In genomic region chr7:149028346-149029109, GRCh38 we compare ENCODE assay signal across 1 cellular context.
TF ChIP-seq lines count a peak whose summit lies in the region.

TSS of gene PDIA4 (minus strand) at chr7:149028505. CDS start at chr7:149028408, 97 bp downstream.

TF ChIP-seq in K562, 482 proteins besides CTCF, POLR2A, EP300 and RAD21 (continued from another document and continues in another):
- TF ChIP-seq ATF1 (CRISPR knock-in tag; IDR thresholded peaks at IDR 0.05) (peak; percentile 74), ATF1 (tag; IDR thresholded peaks at IDR 0.05) (peak; percentile 96), ZNF584 (CRISPR knock-in tag; IDR thresholded peaks at IDR 0.05; ENCODE audit: low read depth) (no peak), FUS (optimal IDR thresholded peaks at IDR 0.05; ENCODE audit: low read depth, low read length) (peak; percentile 89), ZKSCAN1 (IDR thresholded peaks at IDR 0.05; ENCODE audit: low read depth, low read length) (peak; percentile 64), RHOXF2B (CRISPR knock-in tag; conservative IDR thresholded peaks at IDR 0.05) (no peak), PKNOX1 (IDR thresholded peaks at IDR 0.05) (peak; percentile 97), BRD9 (IDR thresholded peaks at IDR 0.05; ENCODE audit: low read depth, partially characterized antibody) (no peak), HDAC6 (IDR thresholded peaks at IDR 0.05; ENCODE audit: low read depth, low read length) (peak; percentile 86; the same call in 1 of the 2 replicates), FOXK2 (conservative IDR thresholded peaks at IDR 0.05 in 1 of 2, IDR thresholded peaks at IDR 0.05 in 1 of 2; ENCODE audit: low read depth in 2 of 2) (peak in 1 of 2 experiments; percentile 57; a peak in 3 of 4 replicates), JUND (IDR thresholded peaks at IDR 0.05; ENCODE audit: borderline replicate concordance, low read depth, low read length) (peak; percentile 58; the same call in 1 of the 2 replicates), JUND (tag; IDR thresholded peaks at IDR 0.05; ENCODE audit: borderline replicate concordance, low read depth, low read length) (peak; percentile 16; the same call in 1 of the 3 replicates), E2F4 (CRISPR knock-in tag; IDR thresholded peaks at IDR 0.05; ENCODE audit: low read depth) (peak; percentile 94), ZNF586 (CRISPR knock-in tag; conservative IDR thresholded peaks at IDR 0.05) (no peak), ZNF12 (CRISPR knock-in tag; IDR thresholded peaks at IDR 0.05) (no peak; the same call in 1 of the 2 replicates), ZBED1 (IDR thresholded peaks at IDR 0.05) (peak; percentile 86; the same call in 1 of the 2 replicates), CREB3 (tag; conservative IDR thresholded peaks at IDR 0.05; ENCODE audit: low read depth) (no peak), ZNF197 (CRISPR knock-in tag; IDR thresholded peaks at IDR 0.05; ENCODE audit: low read depth) (no peak), BCOR (IDR thresholded peaks at IDR 0.05) (peak; percentile 32; the same call in 1 of the 2 replicates), FOXJ3 (CRISPR knock-in tag; IDR thresholded peaks at IDR 0.05) (no peak), HMG20A (CRISPR knock-in tag; conservative IDR thresholded peaks at IDR 0.05) (no peak; the same call in 1 of the 2 replicates), ZNF583 (CRISPR knock-in tag; IDR thresholded peaks at IDR 0.05) (0 out of 2 replicates have a peak, but pooled peaks have one; percentile 14), PTBP1 (IDR thresholded peaks at IDR 0.05; ENCODE audit: low read depth, low read length) (no peak), ZNF77 (CRISPR knock-in tag; IDR thresholded peaks at IDR 0.05) (no peak), MLLT1 (IDR thresholded peaks at IDR 0.05) (no peak), TBP (optimal IDR thresholded peaks at IDR 0.05; ENCODE audit: low read depth, low read length) (peak; percentile 82), MEF2D (tag; conservative IDR thresholded peaks at IDR 0.05; ENCODE audit: low read depth) (no peak), ZNF224 (CRISPR knock-in tag; IDR thresholded peaks at IDR 0.05) (peak; percentile 58; the same call in 1 of the 2 replicates), HMGN3 (IDR thresholded peaks at IDR 0.05; ENCODE audit: borderline replicate concordance, extremely low read depth, insufficient read length, low read depth, low read length) (peak; percentile 92), NCOA1 (IDR thresholded peaks at IDR 0.05; ENCODE audit: low read depth) (peak; percentile 41; the same call in 1 of the 2 replicates), TGIF2 (CRISPR knock-in tag; IDR thresholded peaks at IDR 0.05) (no peak; the same call in none of the 2 replicates), TEAD4 (IDR thresholded peaks at IDR 0.05; ENCODE audit: low read length) (0 out of 2 replicates have a peak, but pooled peaks have one; percentile 9), TEAD4 (CRISPR knock-in tag; IDR thresholded peaks at IDR 0.05; ENCODE audit: borderline replicate concordance) (no peak), ZNF134 (CRISPR knock-in tag; conservative IDR thresholded peaks at IDR 0.05) (no peak), ZBTB11 (CRISPR knock-in tag; IDR thresholded peaks at IDR 0.05) (peak in 1 of 3 experiments; percentile 82; a peak in 1 of 6 replicates), FOXO4 (CRISPR knock-in tag; IDR thresholded peaks at IDR 0.05) (no peak), RBM39 (optimal IDR thresholded peaks at IDR 0.05; ENCODE audit: low read depth, low read length) (no peak), HNRNPLL (IDR thresholded peaks at IDR 0.05; ENCODE audit: low read depth, low read length, poor library complexity, severe bottlenecking) (peak; percentile 92), NFYB (IDR thresholded peaks at IDR 0.05; ENCODE audit: extremely low read depth, insufficient read length) (peak; percentile 68), CCAR2 (IDR thresholded peaks at IDR 0.05; ENCODE audit: low read depth, low read length) (no peak), USF1 (CRISPR knock-in tag; IDR thresholded peaks at IDR 0.05) (peak; percentile 91), JUNB (CRISPR knock-in tag; conservative IDR thresholded peaks at IDR 0.05) (no peak), HMGXB4 (CRISPR knock-in tag; IDR thresholded peaks at IDR 0.05) (peak; percentile 92; the same call in 1 of the 2 replicates), SIN3B (IDR thresholded peaks at IDR 0.05; ENCODE audit: low read depth) (peak; percentile 81; the same call in 1 of the 2 replicates), KLF13 (tag; IDR thresholded peaks at IDR 0.05; ENCODE audit: borderline replicate concordance, low read depth) (peak; percentile 82), SLC30A9 (CRISPR knock-in tag; IDR thresholded peaks at IDR 0.05) (no peak), KDM4B (IDR thresholded peaks at IDR 0.05; ENCODE audit: borderline replicate concordance in 2 of 2, low read depth in 1 of 2) (peak in 1 of 2 experiments; percentile 19; a peak in 1 of 4 replicates), HNRNPK (IDR thresholded peaks at IDR 0.05; ENCODE audit: low read depth, low read length, poor library complexity, severe bottlenecking) (no peak), POLR2AphosphoS2 (IDR thresholded peaks at IDR 0.05; ENCODE audit: low read length) (0 out of 2 replicates have a peak, but pooled peaks have one; percentile 37), RNF2 (IDR thresholded peaks at IDR 0.05) (peak; percentile 36)
